In genomic region chr19:1862424-1863307, GRCh38 we compare ENCODE assay signal across 8 cellular contexts. TPM values are rescaled to one million over a fixed set of nuclear protein-coding genes. Genes with fewer than 3 reads are reported as not detected.
DNase-seq lines count a peak whose midpoint lies in the region; ATAC-seq and TF ChIP-seq lines count a peak whose summit lies in the region.

No MANE protein-coding gene starts in this region.

- in situ Hi-C loops in astrocyte of the cerebellum (cut with HindIII; ENCODE audit: low sequenced_read_pairs), result no loop called here

- no peak for TF ChIP-seq CTCF in GM06990 (IDR thresholded peaks at IDR 0.05; ENCODE audit: insufficient read depth, low read length, poor library complexity, severe bottlenecking)
- TF ChIP-seq CTCF in astrocyte of the cerebellum (IDR thresholded peaks at IDR 0.05; ENCODE audit: low read depth, low read length, missing control alignments), result no peak
- TF ChIP-seq CTCF in left lung (IDR thresholded peaks at IDR 0.05), result no peak

- peak; percentile 77 for DNase-seq in GM06990 (ENCODE audit: extremely low read depth, insufficient read length)
- no peak for DNase-seq in astrocyte of the cerebellum (ENCODE audit: low read depth)
- peak; percentile 50 to 89 for DNase-seq in left lung
- DNase-seq in stimulated activated naive CD4-positive, alpha-beta T cell (lab: John Stamatoyannopoulos, UW), result peak; percentile 45 to 71 (median 62)
- no peak for DNase-seq in NCI-H2029 treated with DMSO at 0.1 percent for 48 hours (lab: John Stamatoyannopoulos, UW)
- no peak for DNase-seq in ureter (ENCODE audit: low spot score)

- H3K27ac ChIP-seq in left lung, result peak overlapping the region in 1 of 2 donors; percentile 80

- peak; percentile 10; the same call in 1 of the 2 replicates for TF ChIP-seq POLR2A in Raji (IDR thresholded peaks at IDR 0.05; ENCODE audit: insufficient read depth, low read depth, low read length)

- no peaks in the 10 kb centered on the region for H3K9me3 ChIP-seq in left lung

- peak overlapping the region; percentile 70 for H3K4me3 ChIP-seq in GM06990 (replicated peaks; ENCODE audit: low read depth, low read length)
- peak overlapping the region; percentile 83 for H3K4me3 ChIP-seq in astrocyte of the cerebellum (ENCODE audit: low read depth, low read length)
- peak overlapping the region; percentile 61 to 76 for H3K4me3 ChIP-seq in left lung

- intact Hi-C loops in left lung (cut with DNase I), result no loop called here

- ATAC-seq in HG02763 (IDR thresholded peaks at IDR 0.05; ENCODE audit: unreplicated experiment) (peak; percentile 2), left lung (no peak)

- no peaks in the 10 kb centered on the region for H3K27me3 ChIP-seq in GM06990 (replicated peaks; ENCODE audit: control insufficient read depth, insufficient read depth, low read length)
- no peaks in the 10 kb centered on the region for H3K27me3 ChIP-seq in left lung

- H3K4me1 ChIP-seq in left lung, result peaks cover 28 to 59% of the 10 kb centered on the region in 2 donors

- H3K36me3 ChIP-seq in GM06990 (ENCODE audit: control insufficient read depth, insufficient read depth, low read length) (no peaks in the 10 kb centered on the region), left lung (peaks cover 0 to 4% of the 10 kb centered on the region in 2 donors)

RNA-seq across cellular contexts. Expression of gene KLF16, which starts 0.7 kb away (rescaled TPM):
- 10 to 100 TPM; 18.5 to 28.8 TPM for total RNA-seq in left lung
- total RNA-seq in ureter, result 14.8 TPM

RNA-seq across cellular contexts. Expression of gene REXO1, which starts 14.4 kb away (rescaled TPM):
- 10 to 100 TPM; 20.3 to 30.8 TPM for total RNA-seq in left lung
- 39.3 TPM for total RNA-seq in ureter

RNA-seq across cellular contexts. Expression of gene ABHD17A, which starts 22.6 kb away (rescaled TPM):
- total RNA-seq in left lung (10 to 100 TPM; 70.2 to 72.7 TPM), ureter (58.1 TPM)

RNA-seq across cellular contexts. Expression of gene ADAT3, which starts 42.5 kb away (rescaled TPM):
- total RNA-seq in left lung (1 to 10 TPM; 7.2 to 9.4 TPM), ureter (4.1 TPM)

RNA-seq across cellular contexts. Expression of gene SCAMP4, which starts 42.5 kb away (rescaled TPM):
- total RNA-seq in left lung (10 to 100 TPM; 75.4 to 86.6 TPM), ureter (82.3 TPM)

Comparison
In these comparisons a context has a peak if more than half of its experiments do, and no peak if none do; other contexts are left out.
1. DNase-seq: peak in GM06990 (single experiment), left lung (2 of 2) and stimulated activated naive CD4-positive, alpha-beta T cell (6 of 6); none in astrocyte of the cerebellum (single experiment), NCI-H2029 treated with DMSO at 0.1 percent for 48 hours (single experiment) and ureter (single experiment).
2. Peak in every context shown above with its lines, with median percentiles within 50 percentile points of each other: H3K4me3 ChIP-seq.